In the genomic region with DNA sequence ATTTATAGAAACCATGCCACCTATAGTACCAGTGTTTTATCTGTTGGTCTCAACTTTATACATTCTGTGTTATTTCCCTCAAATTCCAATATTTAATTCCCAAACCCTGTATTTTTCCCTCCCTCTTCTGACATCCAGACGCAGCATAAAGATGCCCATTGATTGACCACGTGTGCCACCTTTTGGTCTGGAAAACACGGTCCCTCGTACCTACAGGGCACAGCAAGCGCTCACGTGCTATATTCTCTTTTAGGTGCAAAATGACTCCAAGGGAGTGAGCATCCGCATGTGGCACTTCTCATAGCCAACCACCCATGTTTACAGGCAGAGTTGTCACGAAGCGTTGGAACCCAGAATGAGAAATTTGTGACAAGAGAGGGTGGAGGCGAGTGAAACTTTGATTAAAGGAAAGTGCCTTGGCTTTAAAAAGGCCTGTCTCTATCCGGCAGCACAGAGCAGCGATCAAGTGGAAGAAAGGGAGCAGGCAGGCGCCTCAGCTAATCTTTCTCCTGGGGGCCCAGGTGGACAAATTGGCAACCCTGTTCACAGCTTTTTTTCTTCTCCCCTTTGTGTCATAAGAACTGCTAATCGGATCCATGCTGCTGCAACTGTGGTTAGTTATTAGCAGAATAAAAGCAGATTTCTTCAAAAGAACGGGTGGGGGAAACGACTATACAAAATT, we compare ENCODE assay signal across 20 cellular contexts.
DNase-seq lines count a peak whose midpoint lies in the region; ATAC-seq lines count a peak whose summit lies in the region.
"Had no signal": no experiment of that assay in that cellular context is flagged by ENCODE, and none has a peak within 500 bp of the region (broad histone marks: within the 10 kb centered on the region; RNA-seq: fewer than 3 reads in every experiment).

No MANE protein-coding gene starts in this region.

- peaks cover 2 to 22% of the 10 kb centered on the region in 2 donors for H3K4me1 ChIP-seq in neuronal stem cell (ENCODE audit: control insufficient read depth in 2 of 2, insufficient read depth in 1 of 2, low read depth in 1 of 2, low read length in 2 of 2)
- H3K4me1 ChIP-seq: adrenal gland had no signal

- no peak overlapping the region for H4K8ac ChIP-seq in neuronal stem cell (ENCODE audit: low read depth, low read length)

- no peak overlapping the region for H3K4ac ChIP-seq in neuronal stem cell (ENCODE audit: low read length)

- no peak overlapping the region for H3K9ac ChIP-seq in neuronal stem cell (ENCODE audit: low read depth, low read length, poor library complexity)

- no peak overlapping the region for H2BK15ac ChIP-seq in neuronal stem cell (ENCODE audit: low read length)

- H3K4me3 ChIP-seq in neuronal stem cell (ENCODE audit: low read length in 2 of 2) = no peak overlapping the region
- H3K4me3 ChIP-seq: A549, adrenal gland, skin epidermis, tibial nerve had no signal

- peak overlapping the region; percentile 52 for H3K27ac ChIP-seq in neuronal stem cell (replicated peaks; ENCODE audit: low read length)
- H3K27ac ChIP-seq: adrenal gland, tibial nerve had no signal

- H2BK120ac ChIP-seq in neuronal stem cell (ENCODE audit: low read depth, low read length) = no peak overlapping the region

- H3K27ac Mint-ChIP-seq in activated T-cell treated with anti-CD3 and anti-CD28 coated beads, Interleukin-2, amount 50 U/mL, for 24 hours = peak overlapping the region; percentile 26
- H3K27ac Mint-ChIP-seq: activated T-helper 1 cell treated with anti-CD3 and anti-CD28 coated beads, Interleukin-12 subunit alpha, Interleukin-12 subunit beta, Interleukin-2, Interleukin-4 antibody, amounts not matched to agents 30 ng/mL and 10 ng/mL and 1 ng/mL, durations not matched to agents 14 hours and 24 hours and 36 hours had no signal

- no peak for DNase-seq in activated T-cell treated with anti-CD3 and anti-CD28 coated beads, Interleukin-2, amount 50 U/mL, for 24 hours
- no peak for DNase-seq in activated T-cell treated with anti-CD3 and anti-CD28 coated beads, Interleukin-2, amount 50 U/mL, for 48 hours
- DNase-seq in D341Med (ENCODE audit: low spot score) (peak; percentile 66), cerebellar cortex (ENCODE audit: low spot score) (peak; percentile 55), neuronal stem cell (ENCODE audit: low spot score) (no peak), mesenteric fat pad (ENCODE audit: low spot score) (no peak)
- DNase-seq: adrenal gland; Calu3; left colon; NCI-H187 treated with DMSO at 0.1 percent for 48 hours; OCI-M1; stimulated activated CD4-positive, alpha-beta T cell treated with anti-CD3 and anti-CD28 coated beads, Interleukin-2, amount 100 ng/mL, for 24 hours; stimulated activated naive CD4-positive, alpha-beta T cell had no signal

- ATAC-seq in GM18511 (IDR thresholded peaks at IDR 0.05; ENCODE audit: unreplicated experiment) (no peak), GM21529 (IDR thresholded peaks at IDR 0.05; ENCODE audit: unreplicated experiment) (no peak)
- ATAC-seq: left colon had no signal

- H3K27me3 Mint-ChIP-seq in activated T-cell treated with anti-CD3 and anti-CD28 coated beads, Interleukin-2, amount 50 U/mL, for 24 hours = no peaks in the 10 kb centered on the region
- H3K27me3 Mint-ChIP-seq: B cell had no signal

- no peaks in the 10 kb centered on the region for H3K9me3 Mint-ChIP-seq in activated T-cell treated with anti-CD3 and anti-CD28 coated beads, Interleukin-2, amount 50 U/mL, for 24 hours
- H3K9me3 Mint-ChIP-seq: activated T-helper 1 cell treated with anti-CD3 and anti-CD28 coated beads, Interleukin-12 subunit alpha, Interleukin-12 subunit beta, Interleukin-2, Interleukin-4 antibody, amounts not matched to agents 30 ng/mL and 10 ng/mL and 1 ng/mL, durations not matched to agents 14 hours and 24 hours and 36 hours had no signal

- no peaks in the 10 kb centered on the region for H3K27me3 ChIP-seq in neuronal stem cell (ENCODE audit: control insufficient read depth in 3 of 3, insufficient read depth in 3 of 3, low read depth in 1 of 3, low read length in 3 of 3)
- H3K27me3 ChIP-seq: adrenal gland, tibial nerve had no signal

- no peak overlapping the region for H3K23ac ChIP-seq in neuronal stem cell (ENCODE audit: low read depth, low read length, poor library complexity)

- no peak overlapping the region for H3K4me3 Mint-ChIP-seq in activated T-cell treated with anti-CD3 and anti-CD28 coated beads, Interleukin-2, amount 50 U/mL, for 24 hours
- H3K4me3 Mint-ChIP-seq: activated T-helper 1 cell treated with anti-CD3 and anti-CD28 coated beads, Interleukin-12 subunit alpha, Interleukin-12 subunit beta, Interleukin-2, Interleukin-4 antibody, amounts not matched to agents 30 ng/mL and 10 ng/mL and 1 ng/mL, durations not matched to agents 14 hours and 24 hours and 36 hours; B cell had no signal

- H3K9me3 ChIP-seq in neuronal stem cell (replicated peaks in 1 of 2; ENCODE audit: control insufficient read depth in 2 of 2, insufficient read depth in 1 of 2, low read depth in 1 of 2, low read length in 2 of 2) = no peaks in the 10 kb centered on the region
- H3K9me3 ChIP-seq: A549, adrenal gland, tibial nerve had no signal

- H4K91ac ChIP-seq in neuronal stem cell (ENCODE audit: low read depth, low read length, poor library complexity) = no peak overlapping the region

- H3K36me3 ChIP-seq in neuronal stem cell (replicated peaks in 1 of 2; ENCODE audit: control insufficient read depth in 2 of 2, insufficient read depth in 2 of 2, low read length in 2 of 2) = peaks cover 0 to 8% of the 10 kb centered on the region in 2 donors
- H3K36me3 ChIP-seq: adrenal gland, tibial nerve had no signal

- H3K14ac ChIP-seq in neuronal stem cell (ENCODE audit: low read length) = no peak overlapping the region

- peaks cover 38% of the 10 kb centered on the region for H3K36me3 Mint-ChIP-seq in activated T-cell treated with anti-CD3 and anti-CD28 coated beads, Interleukin-2, amount 50 U/mL, for 24 hours (ENCODE audit: low read depth)

- WGBS in neuronal stem cell (ENCODE audit: extremely low coverage in 2 of 2, insufficient read length in 2 of 2, insufficient replicate concordance in 1 of 2), 2 donors = no CpG with 5 or more reads among the region's 16 CpGs

- H2BK12ac ChIP-seq in neuronal stem cell (ENCODE audit: low read length) = peak overlapping the region; percentile 18

- H3K18ac ChIP-seq in neuronal stem cell (ENCODE audit: low read length) = peak overlapping the region; percentile 6

- H3K79me1 ChIP-seq in neuronal stem cell (ENCODE audit: low read depth, low read length) = no peaks in the 10 kb centered on the region

- H2BK5ac ChIP-seq in neuronal stem cell (ENCODE audit: low read length) = no peak overlapping the region

- peak overlapping the region; percentile 21 for H3K4me2 ChIP-seq in neuronal stem cell (ENCODE audit: insufficient read depth, low read length, poor library complexity, severe bottlenecking)

- H2AK5ac ChIP-seq in neuronal stem cell (ENCODE audit: low read depth, low read length) = no peak overlapping the region

- H3K4me1 Mint-ChIP-seq in activated T-cell treated with anti-CD3 and anti-CD28 coated beads, Interleukin-2, amount 50 U/mL, for 24 hours (ENCODE audit: low read depth) = peaks cover 71% of the 10 kb centered on the region

- no peak overlapping the region for H2AFZ ChIP-seq in neuronal stem cell (ENCODE audit: low read length)

Comparison
In these comparisons a context has a peak if more than half of its experiments do, and no peak if none do; other contexts are left out.
1. DNase-seq: peak in D341Med (single experiment) and cerebellar cortex (single experiment); none in activated T-cell treated with anti-CD3 and anti-CD28 coated beads, Interleukin-2, amount 50 U/mL, for 24 hours (single experiment), activated T-cell treated with anti-CD3 and anti-CD28 coated beads, Interleukin-2, amount 50 U/mL, for 48 hours (0 of 2), neuronal stem cell (single experiment) and mesenteric fat pad (single experiment).